In genomic region chr6:18044108-18044783, GRCh38 we compare ENCODE assay signal across 25 cellular contexts. TPM values are rescaled to one million over a fixed set of nuclear protein-coding genes. Genes with fewer than 3 reads are reported as not detected.
DNase-seq lines count a peak whose midpoint lies in the region; ATAC-seq and TF ChIP-seq lines count a peak whose summit lies in the region.
"Had no signal": no experiment of that assay in that cellular context is flagged by ENCODE, and none has a peak within 500 bp of the region (broad histone marks: within the 10 kb centered on the region; RNA-seq: fewer than 3 reads in every experiment).

No MANE protein-coding gene starts in this region.

- intact Hi-C loops in Right ventricle myocardium superior (cut with DNase I), result no loop called here
- intact Hi-C loops in mammary epithelial cell (cut with micrococcal nuclease), result no loop called here
- intact Hi-C loops in head of caudate nucleus (cut with DNase I), result no loop called here

- no peak overlapping the region for H3K4me3 ChIP-seq in cardiac muscle cell
- H3K4me3 ChIP-seq in mammary epithelial cell (replicated peaks in 1 of 3; ENCODE audit: insufficient read depth in 1 of 3, low read depth in 2 of 3, low read length in 3 of 3), result no peak overlapping the region
- H3K4me3 ChIP-seq: gastrocnemius medialis, left ventricle myocardium inferior, transverse colon had no signal

- H3K36me3 ChIP-seq in cardiac muscle cell (no peaks in the 10 kb centered on the region), mammary epithelial cell (ENCODE audit: insufficient read depth, low read length) (no peaks in the 10 kb centered on the region)
- H3K36me3 ChIP-seq: gastrocnemius medialis, left ventricle myocardium inferior, transverse colon had no signal

- H3K4me1 ChIP-seq in cardiac muscle cell (ENCODE audit: low read depth) (peaks cover 18% of the 10 kb centered on the region), mammary epithelial cell (ENCODE audit: insufficient read depth, low read length) (peaks cover 30% of the 10 kb centered on the region)
- H3K4me1 ChIP-seq: gastrocnemius medialis had no signal

- H3K36me3 Mint-ChIP-seq in mesothelial cell of epicardium, result peaks cover 10% of the 10 kb centered on the region
- no peaks in the 10 kb centered on the region for H3K36me3 Mint-ChIP-seq in stimulated activated naive B cell treated with anti-CD40 and anti-IgM and Interleukin-4, amounts not matched to agents 10 μg/mL and 1 μg/mL and 100 μg/mL, for 72 hours
- H3K36me3 Mint-ChIP-seq: brain; CD8-positive, alpha-beta memory T cell; natural killer cell treated with Interleukin-12 subunit alpha and Interleukin-12 subunit beta and Interleukin-15 and Interleukin-18, amount 100 ng/mL, for 72 hours had no signal

- peaks cover 48% of the 10 kb centered on the region for H3K4me1 Mint-ChIP-seq in mesothelial cell of epicardium
- no peaks in the 10 kb centered on the region for H3K4me1 Mint-ChIP-seq in stimulated activated naive B cell treated with anti-CD40 and anti-IgM and Interleukin-4, amounts not matched to agents 10 μg/mL and 1 μg/mL and 100 μg/mL, for 72 hours
- H3K4me1 Mint-ChIP-seq: CD8-positive, alpha-beta memory T cell had no signal

- in situ Hi-C loops in mammary epithelial cell (cut with MboI; ENCODE audit: low sequenced_read_pairs in 2 of 2), result no loop called here

- peaks cover 10% of the 10 kb centered on the region for H3K9me3 Mint-ChIP-seq in mesothelial cell of epicardium
- H3K9me3 Mint-ChIP-seq in stimulated activated naive B cell treated with anti-CD40 and anti-IgM and Interleukin-4, amounts not matched to agents 10 μg/mL and 1 μg/mL and 100 μg/mL, for 72 hours, result no peaks in the 10 kb centered on the region
- H3K9me3 Mint-ChIP-seq: activated CD8-positive, alpha-beta T cell treated with anti-CD3 and anti-CD28 coated beads for 36 hours; CD8-positive, alpha-beta memory T cell; effector memory CD8-positive, alpha-beta T cell; natural killer cell treated with Interleukin-12 subunit alpha and Interleukin-12 subunit beta and Interleukin-15 and Interleukin-18, amount 100 ng/mL, for 72 hours; stimulated activated naive CD8-positive, alpha-beta T cell treated with anti-CD3 and anti-CD28 coated beads, Interleukin-15, amount 100 ng/mL, for 72 hours had no signal

- WGBS in mammary epithelial cell (ENCODE audit: low coverage, missing lambda C conversion rate), result 69% methylated on average over 11 of the region's 11 CpGs

- dilution Hi-C loops in mammary epithelial cell (cut with HindIII; ENCODE audit: low sequenced_read_pairs), result no loop called here

- TF ChIP-seq CTCF in cardiac muscle cell (IDR thresholded peaks at IDR 0.05; ENCODE audit: low read depth, low read length), result no peak
- no peak for TF ChIP-seq CTCF in mammary epithelial cell (conservative IDR thresholded peaks at IDR 0.05 in 1 of 2, IDR thresholded peaks at IDR 0.05 in 1 of 2; ENCODE audit: extremely low read depth in 1 of 2, insufficient read depth in 1 of 2, low read depth in 1 of 2, low read length in 2 of 2)
- no peak for TF ChIP-seq CTCF in mesothelial cell of epicardium (IDR thresholded peaks at IDR 0.05; ENCODE audit: unreplicated experiment)

- H3K79me2 ChIP-seq in mammary epithelial cell (ENCODE audit: insufficient read depth, low read length), result no peaks in the 10 kb centered on the region

- no peaks in the 10 kb centered on the region for H4K20me1 ChIP-seq in mammary epithelial cell (ENCODE audit: insufficient read depth, low read length)

- CTCF ChIA-PET in mammary epithelial cell (lab: Charles Lee; ENCODE audit: low non-redundant PET), result no interaction called here

- H3K9me3 ChIP-seq in cardiac muscle cell (ENCODE audit: low read depth), result no peaks in the 10 kb centered on the region
- no peaks in the 10 kb centered on the region for H3K9me3 ChIP-seq in mammary epithelial cell (replicated peaks; ENCODE audit: insufficient read depth, low read length)
- H3K9me3 ChIP-seq: gastrocnemius medialis, left ventricle myocardium inferior, transverse colon had no signal

- DNase-seq in cardiac muscle cell (ENCODE audit: low read depth in 1 of 2, low spot score in 1 of 2) (peak in 1 of 2 donors; percentile 43), Right ventricle myocardium superior (no peak), mammary epithelial cell (no peak), mesothelial cell of epicardium (ENCODE audit: low spot score in 2 of 2, unreplicated experiment in 2 of 2) (no peak), head of caudate nucleus (no peak), dermis blood vessel endothelial cell (no peak), NAMALWA (ENCODE audit: low spot score) (no peak)
- no peak for DNase-seq in stimulated activated naive B cell treated with anti-CD40 and anti-IgM and Interleukin-4, amounts not matched to agents 10 μg/mL and 1 μg/mL and 100 μg/mL, for 72 hours
- DNase-seq: activated CD4-positive, CD25-positive, alpha-beta regulatory T cell; activated CD8-positive, alpha-beta T cell treated with anti-CD3 and anti-CD28 coated beads for 36 hours; activated gamma-delta T cell; CD8-positive, alpha-beta memory T cell; effector memory CD8-positive, alpha-beta T cell; gastrocnemius medialis; hypothalamus; left ventricle myocardium inferior; NCI-H1105; NCI-H2081; NCI-H345; NCI-H82; posterior cingulate gyrus; stimulated activated naive CD8-positive, alpha-beta T cell treated with anti-CD3 and anti-CD28 coated beads, Interleukin-15, amount 100 ng/mL, for 72 hours; transverse colon had no signal

- no peak overlapping the region for H3K4me3 Mint-ChIP-seq in mesothelial cell of epicardium
- no peak overlapping the region for H3K4me3 Mint-ChIP-seq in stimulated activated naive B cell treated with anti-CD40 and anti-IgM and Interleukin-4, amounts not matched to agents 10 μg/mL and 1 μg/mL and 100 μg/mL, for 72 hours
- H3K4me3 Mint-ChIP-seq: activated CD8-positive, alpha-beta T cell treated with anti-CD3 and anti-CD28 coated beads for 36 hours; brain; CD8-positive, alpha-beta memory T cell; effector memory CD8-positive, alpha-beta T cell; natural killer cell treated with Interleukin-12 subunit alpha and Interleukin-12 subunit beta and Interleukin-15 and Interleukin-18, amount 100 ng/mL, for 72 hours; stimulated activated naive CD8-positive, alpha-beta T cell treated with anti-CD3 and anti-CD28 coated beads, Interleukin-15, amount 100 ng/mL, for 72 hours had no signal

- peak overlapping the region; percentile 54 for H3K27ac Mint-ChIP-seq in mesothelial cell of epicardium
- no peak overlapping the region for H3K27ac Mint-ChIP-seq in stimulated activated naive B cell treated with anti-CD40 and anti-IgM and Interleukin-4, amounts not matched to agents 10 μg/mL and 1 μg/mL and 100 μg/mL, for 72 hours
- H3K27ac Mint-ChIP-seq: activated CD8-positive, alpha-beta T cell treated with anti-CD3 and anti-CD28 coated beads for 36 hours; brain; CD8-positive, alpha-beta memory T cell; effector memory CD8-positive, alpha-beta T cell; natural killer cell treated with Interleukin-12 subunit alpha and Interleukin-12 subunit beta and Interleukin-15 and Interleukin-18, amount 100 ng/mL, for 72 hours; stimulated activated naive CD8-positive, alpha-beta T cell treated with anti-CD3 and anti-CD28 coated beads, Interleukin-15, amount 100 ng/mL, for 72 hours had no signal

- peak overlapping the region; percentile 54 for H2AFZ ChIP-seq in mammary epithelial cell (ENCODE audit: low read depth, low read length)

- H3K9ac ChIP-seq in mammary epithelial cell (ENCODE audit: insufficient read depth, low read length), result no peak overlapping the region

- H3K4me2 ChIP-seq in mammary epithelial cell (ENCODE audit: insufficient read depth, low read depth, low read length), result no peak overlapping the region

- H3K27me3 ChIP-seq in cardiac muscle cell (no peaks in the 10 kb centered on the region), mammary epithelial cell (ENCODE audit: insufficient read depth, low read length) (no peaks in the 10 kb centered on the region)
- H3K27me3 ChIP-seq: gastrocnemius medialis, transverse colon had no signal

- no peaks in the 10 kb centered on the region for H3K27me3 Mint-ChIP-seq in mesothelial cell of epicardium (ENCODE audit: low read depth)
- no peaks in the 10 kb centered on the region for H3K27me3 Mint-ChIP-seq in stimulated activated naive B cell treated with anti-CD40 and anti-IgM and Interleukin-4, amounts not matched to agents 10 μg/mL and 1 μg/mL and 100 μg/mL, for 72 hours
- H3K27me3 Mint-ChIP-seq: CD8-positive, alpha-beta memory T cell had no signal

- H3K27ac ChIP-seq in cardiac muscle cell, result peak overlapping the region; percentile 88
- H3K27ac ChIP-seq in mammary epithelial cell (ENCODE audit: insufficient read depth, low read depth, low read length), result no peak overlapping the region
- H3K27ac ChIP-seq: gastrocnemius medialis had no signal

- no peak for ATAC-seq in Right ventricle myocardium superior (ENCODE audit: poor library complexity)
- no peak for ATAC-seq in stimulated activated naive B cell treated with anti-CD40 and anti-IgM and Interleukin-4, amounts not matched to agents 10 μg/mL and 1 μg/mL and 100 μg/mL, for 72 hours (replicated peaks)
- ATAC-seq: activated CD8-positive, alpha-beta T cell treated with anti-CD3 and anti-CD28 coated beads for 36 hours; effector memory CD8-positive, alpha-beta T cell; natural killer cell treated with Interleukin-12 subunit alpha and Interleukin-12 subunit beta and Interleukin-15 and Interleukin-18, amount 100 ng/mL, for 72 hours; stimulated activated naive CD8-positive, alpha-beta T cell treated with anti-CD3 and anti-CD28 coated beads, Interleukin-15, amount 100 ng/mL, for 72 hours had no signal

- BruUV-seq in mammary epithelial cell (replicated peaks; lab: Mats Ljungman, UMichigan), result TSS peak; percentile 96

RNA-seq across cellular contexts. Expression of gene KIF13A, which starts 56.8 kb away (rescaled TPM):
- total RNA-seq in cardiac muscle cell, result 55.8 and 96.9 TPM in 2 replicates
- polyA plus RNA-seq in cardiac muscle cell, result 39.1 and 65.2 TPM in 2 replicates
- 52.7 TPM for total RNA-seq in Right ventricle myocardium superior
- 10 to 100 TPM; 71.2 to 85.5 TPM for total RNA-seq in mammary epithelial cell
- polyA plus RNA-seq in mammary epithelial cell, result 36.9 TPM
- polyA minus RNA-seq in mammary epithelial cell, result 69.5 TPM
- total RNA-seq in mesothelial cell of epicardium, result 52.2 to 57.0 TPM (median 54.4 TPM) in 3 replicates
- 48.2 and 52.4 TPM in 2 replicates for total RNA-seq in dermis blood vessel endothelial cell
- total RNA-seq: activated CD8-positive, alpha-beta T cell treated with anti-CD3 and anti-CD28 coated beads for 36 hours had no signal
